Comparison of ENCODE assay signal across 8 cellular contexts in the genomic region with DNA sequence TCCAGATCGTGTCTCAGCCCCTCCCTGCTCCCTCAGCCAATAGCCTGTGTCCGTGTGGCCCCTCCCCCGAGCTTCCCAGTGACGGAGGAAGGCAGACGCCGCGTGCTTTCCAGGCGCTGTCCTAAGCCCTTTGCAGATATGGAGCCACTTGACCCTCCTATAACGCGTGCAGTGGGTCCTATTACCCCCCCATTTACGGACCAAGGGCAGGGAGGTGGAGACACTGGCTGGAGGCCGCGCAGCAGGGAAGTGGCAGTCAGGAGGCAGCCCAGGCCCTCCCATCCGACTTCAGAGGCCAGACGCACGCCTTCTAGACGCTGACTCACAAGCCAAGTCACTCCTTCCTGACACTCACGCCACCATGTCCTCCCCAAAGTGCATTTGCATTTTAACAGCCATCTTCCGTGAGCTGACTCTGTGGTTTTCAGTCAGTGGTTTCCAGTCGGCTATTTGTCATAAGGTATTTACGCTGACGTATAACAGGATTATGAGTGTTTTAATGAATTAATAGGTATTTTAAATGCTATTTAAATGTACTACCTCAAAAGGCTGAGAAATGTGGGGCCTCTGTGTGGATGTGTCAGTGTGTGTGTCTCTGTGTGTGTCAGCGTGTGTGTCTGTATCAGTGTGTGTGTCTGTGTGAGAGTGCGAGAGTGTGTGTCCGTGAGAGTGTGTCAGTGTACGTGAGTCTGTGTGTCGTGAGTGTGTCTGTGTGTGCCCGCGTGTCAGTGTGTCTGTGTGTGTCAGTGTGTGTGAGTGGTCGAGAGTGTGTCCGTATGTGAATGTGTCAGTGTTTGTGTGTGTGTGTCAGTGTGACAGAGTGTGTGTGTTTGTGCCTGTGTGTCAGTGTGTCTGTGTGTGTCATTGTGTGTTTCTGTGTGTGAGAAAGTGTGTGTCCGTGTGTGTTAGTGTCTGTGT.
DNase-seq lines count a peak whose midpoint lies in the region; ATAC-seq lines count a peak whose summit lies in the region.

No MANE protein-coding gene starts in this region.

- CTCF ChIA-PET in activated CD8-positive, alpha-beta memory T cell treated with anti-CD3 and anti-CD28 coated beads, Interleukin-2, amount 10 ng/mL, durations not matched to agents 7 days and 5 days (lab: Charles Lee), result interaction anchor here (0.5 to 3.5 kb wide), 11 partner anchors 9 to 278 kb away, joined by 3 to 35 read pairs (median 4); a partner anchor contains a TSS

- H3K4me3 Mint-ChIP-seq in activated CD8-positive, alpha-beta memory T cell treated with anti-CD3 and anti-CD28 coated beads, Interleukin-2, amount 10 ng/mL, durations not matched to agents 7 days and 5 days, result peak overlapping the region; percentile 86
- peak overlapping the region; percentile 78 to 91 (median 86) for H3K4me3 Mint-ChIP-seq in naive B cell
- H3K4me3 Mint-ChIP-seq in stimulated activated memory B cell treated with anti-CD40 and anti-IgM and Interleukin-4, amounts not matched to agents 10 μg/mL and 1 μg/mL and 100 μg/mL, for 72 hours, result peak overlapping the region; percentile 79

- peaks cover 5% of the 10 kb centered on the region for H3K9me3 Mint-ChIP-seq in activated CD8-positive, alpha-beta memory T cell treated with anti-CD3 and anti-CD28 coated beads, Interleukin-2, amount 10 ng/mL, durations not matched to agents 7 days and 5 days (ENCODE audit: low read depth)
- H3K9me3 Mint-ChIP-seq in naive B cell, result peaks cover 0 to 4% (median 0%) of the 10 kb centered on the region in 7 donors
- H3K9me3 Mint-ChIP-seq in stimulated activated memory B cell treated with anti-CD40 and anti-IgM and Interleukin-4, amounts not matched to agents 10 μg/mL and 1 μg/mL and 100 μg/mL, for 72 hours, result peaks cover 21% of the 10 kb centered on the region

- H3K4me1 Mint-ChIP-seq in activated CD8-positive, alpha-beta memory T cell treated with anti-CD3 and anti-CD28 coated beads, Interleukin-2, amount 10 ng/mL, durations not matched to agents 7 days and 5 days, result peaks cover 35% of the 10 kb centered on the region
- peaks cover 22 to 28% (median 27%) of the 10 kb centered on the region in 3 donors for H3K4me1 Mint-ChIP-seq in naive B cell
- H3K4me1 Mint-ChIP-seq in stimulated activated memory B cell treated with anti-CD40 and anti-IgM and Interleukin-4, amounts not matched to agents 10 μg/mL and 1 μg/mL and 100 μg/mL, for 72 hours, result peaks cover 47% of the 10 kb centered on the region

- H3K36me3 Mint-ChIP-seq in activated CD8-positive, alpha-beta memory T cell treated with anti-CD3 and anti-CD28 coated beads, Interleukin-2, amount 10 ng/mL, durations not matched to agents 7 days and 5 days, result peaks cover 10% of the 10 kb centered on the region
- H3K36me3 Mint-ChIP-seq in naive B cell, result no peaks in the 10 kb centered on the region
- peaks cover 10% of the 10 kb centered on the region for H3K36me3 Mint-ChIP-seq in stimulated activated memory B cell treated with anti-CD40 and anti-IgM and Interleukin-4, amounts not matched to agents 10 μg/mL and 1 μg/mL and 100 μg/mL, for 72 hours

- H3K27me3 Mint-ChIP-seq in activated CD8-positive, alpha-beta memory T cell treated with anti-CD3 and anti-CD28 coated beads, Interleukin-2, amount 10 ng/mL, durations not matched to agents 7 days and 5 days, result no peaks in the 10 kb centered on the region
- H3K27me3 Mint-ChIP-seq in naive B cell, result peaks cover 3 to 24% (median 24%) of the 10 kb centered on the region in 3 donors
- peaks cover 6% of the 10 kb centered on the region for H3K27me3 Mint-ChIP-seq in stimulated activated memory B cell treated with anti-CD40 and anti-IgM and Interleukin-4, amounts not matched to agents 10 μg/mL and 1 μg/mL and 100 μg/mL, for 72 hours

- H3K27ac ChIP-seq in epithelial cell of prostate, result peak overlapping the region; percentile 82

- DNase-seq in NCI-H774 (lab: John Stamatoyannopoulos, UW), result peak; percentile 64
- DNase-seq in activated CD8-positive, alpha-beta memory T cell treated with anti-CD3 and anti-CD28 coated beads, Interleukin-2, amount 10 ng/mL, durations not matched to agents 7 days and 5 days, result peak; percentile 97
- DNase-seq in epithelial cell of prostate (ENCODE audit: low read depth, low spot score), result peak; percentile 98
- peak; percentile 78 for DNase-seq in naive B cell
- DNase-seq in NCI-H1436 treated with DMSO at 0.1 percent for 48 hours (lab: John Stamatoyannopoulos, UW), result no peak

- ATAC-seq in GM18508 (IDR thresholded peaks at IDR 0.05; ENCODE audit: insufficient read depth, unreplicated experiment) (peak; percentile 78), HG02798 (IDR thresholded peaks at IDR 0.05; ENCODE audit: poor library complexity, unreplicated experiment) (peak; percentile 87), naive B cell (ENCODE audit: low read depth in 2 of 2) (peak; percentile 80 to 87)
- peak; percentile 91 for ATAC-seq in activated CD8-positive, alpha-beta memory T cell treated with anti-CD3 and anti-CD28 coated beads, Interleukin-2, amount 10 ng/mL, durations not matched to agents 7 days and 5 days
- peak; percentile 92 for ATAC-seq in stimulated activated memory B cell treated with anti-CD40 and anti-IgM and Interleukin-4, amounts not matched to agents 10 μg/mL and 1 μg/mL and 100 μg/mL, for 72 hours

- H3K27ac Mint-ChIP-seq in activated CD8-positive, alpha-beta memory T cell treated with anti-CD3 and anti-CD28 coated beads, Interleukin-2, amount 10 ng/mL, durations not matched to agents 7 days and 5 days, result peak overlapping the region; percentile 99
- H3K27ac Mint-ChIP-seq in naive B cell, result peak overlapping the region; percentile 90 to 100 (median 95)
- peak overlapping the region; percentile 98 for H3K27ac Mint-ChIP-seq in stimulated activated memory B cell treated with anti-CD40 and anti-IgM and Interleukin-4, amounts not matched to agents 10 μg/mL and 1 μg/mL and 100 μg/mL, for 72 hours
